Comparison of ENCODE assay signal across 9 cellular contexts in the genomic region with DNA sequence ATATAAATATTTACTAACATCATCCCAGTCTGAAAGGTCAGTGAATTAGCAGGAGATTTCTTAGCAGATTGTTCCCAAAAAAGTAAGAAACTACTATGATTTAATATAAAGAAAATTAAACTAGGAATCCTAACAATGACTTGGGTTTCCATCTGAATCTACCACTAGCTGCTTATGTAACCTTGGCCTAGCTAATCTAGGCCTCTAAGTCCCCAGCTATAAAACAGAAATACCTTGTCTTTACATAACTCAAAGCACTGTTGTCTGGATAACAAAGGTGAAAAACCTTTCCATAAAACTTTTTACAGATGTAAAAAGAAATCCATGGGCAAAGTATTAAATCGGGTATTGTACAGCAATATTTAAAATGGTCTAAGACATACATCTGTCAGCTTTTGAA. TPM values are rescaled to one million over a fixed set of nuclear protein-coding genes. Genes with fewer than 3 reads are reported as not detected.
DNase-seq lines count a peak whose midpoint lies in the region; ATAC-seq, FAIRE-seq and TF ChIP-seq lines count a peak whose summit lies in the region.
"Had no signal": no experiment of that assay in that cellular context is flagged by ENCODE, and none has a peak within 500 bp of the region (broad histone marks: within the 10 kb centered on the region; RNA-seq: fewer than 3 reads in every experiment).

No MANE protein-coding gene starts in this region.

- H3K4me3 ChIP-seq in HUES48 (ENCODE audit: low read depth, low read length) (0 out of 2 replicates have a peak overlapping the region, but pooled peaks have one; percentile 91), keratinocyte (ENCODE audit: control insufficient read depth in 2 of 3, extremely low read depth in 1 of 3, insufficient read depth in 2 of 3, low read depth in 1 of 3, low read length in 3 of 3) (peak overlapping the region in 2 of 3 experiments; percentile 70 to 84), stomach (peak overlapping the region in 1 of 4 donors; percentile 79)

- intact Hi-C loops in stomach (cut with DNase I; ENCODE audit: low total_unique reads), result no loop called here

- peak overlapping the region; percentile 27 for H3K27ac Mint-ChIP-seq in activated naive CD8-positive, alpha-beta T cell treated with anti-CD3 and anti-CD28 coated beads, Interleukin-2, amount 50 U/mL, for 24 hours

- peaks cover 39% of the 10 kb centered on the region for H3K4me1 ChIP-seq in HUES48 (ENCODE audit: control insufficient read depth, insufficient read depth, low read length)
- peaks cover 35% of the 10 kb centered on the region for H3K4me1 ChIP-seq in keratinocyte (ENCODE audit: control insufficient read depth, extremely low read depth, insufficient read depth, low read length)
- H3K4me1 ChIP-seq in stomach, result peaks cover 40 to 84% (median 59%) of the 10 kb centered on the region in 4 donors

- peaks cover 8% of the 10 kb centered on the region for H4K20me1 ChIP-seq in keratinocyte (ENCODE audit: control insufficient read depth, extremely low read depth, insufficient read depth, low read length)

- no peak overlapping the region for H2AFZ ChIP-seq in keratinocyte (ENCODE audit: control insufficient read depth, low read length)

- H3K36me3 ChIP-seq in HUES48 (ENCODE audit: control insufficient read depth, insufficient read depth, low read length) (no peaks in the 10 kb centered on the region), keratinocyte (ENCODE audit: control insufficient read depth in 2 of 2, extremely low read depth in 1 of 2, insufficient read depth in 2 of 2, low read length in 2 of 2) (peaks cover 0 to 8% of the 10 kb centered on the region in 2 experiments), stomach (no peaks in the 10 kb centered on the region)

- no peaks in the 10 kb centered on the region for H3K9me1 ChIP-seq in keratinocyte (ENCODE audit: control insufficient read depth, extremely low read depth, insufficient read depth, low read length)

- TF ChIP-seq POLR2A in stomach (IDR thresholded peaks at IDR 0.05) (no peak), H54 (IDR thresholded peaks at IDR 0.05; ENCODE audit: low read depth, low read length) (no peak)

- H3K9me3 ChIP-seq in HUES48 (ENCODE audit: control insufficient read depth, insufficient read depth, low read length), result no peaks in the 10 kb centered on the region
- no peaks in the 10 kb centered on the region for H3K9me3 ChIP-seq in keratinocyte (ENCODE audit: control insufficient read depth, low read depth, low read length)
- no peaks in the 10 kb centered on the region for H3K9me3 ChIP-seq in stomach

- peak overlapping the region; percentile 97 for H3K4me3 Mint-ChIP-seq in activated naive CD8-positive, alpha-beta T cell treated with anti-CD3 and anti-CD28 coated beads, Interleukin-2, amount 50 U/mL, for 24 hours

- H3K27ac ChIP-seq in HUES48 (ENCODE audit: low read depth, low read length) (no peak overlapping the region), keratinocyte (ENCODE audit: control insufficient read depth, insufficient read depth, low read length) (peak overlapping the region; percentile 97), stomach (peak overlapping the region in 4 of 5 donors; percentile 94 to 100 (median 98))

- peaks cover 77% of the 10 kb centered on the region for H3K4me1 Mint-ChIP-seq in activated naive CD8-positive, alpha-beta T cell treated with anti-CD3 and anti-CD28 coated beads, Interleukin-2, amount 50 U/mL, for 24 hours

- FAIRE-seq in keratinocyte (lab: Jason Lieb, UNC), result no peak
- no peak for FAIRE-seq in H54 (lab: Jason Lieb, UNC)

- dilution Hi-C loops in keratinocyte (cut with MboI; ENCODE audit: extremely low pct_ligation_motif_present, low sequenced_read_pairs), result no loop called here

- H3K9me3 Mint-ChIP-seq in activated naive CD8-positive, alpha-beta T cell treated with anti-CD3 and anti-CD28 coated beads, Interleukin-2, amount 50 U/mL, for 24 hours, result no peaks in the 10 kb centered on the region

- H3K9ac ChIP-seq in HUES48 (ENCODE audit: low read depth, low read length) (no peak overlapping the region), keratinocyte (ENCODE audit: control insufficient read depth, extremely low read depth, insufficient read depth, low read length) (peak overlapping the region; percentile 29)

- peaks cover 77% of the 10 kb centered on the region for H3K79me2 ChIP-seq in keratinocyte (ENCODE audit: control insufficient read depth, insufficient read depth, low read length)

- H3K4me2 ChIP-seq in keratinocyte (ENCODE audit: control insufficient read depth, extremely low read depth, insufficient read depth, low read depth, low read length), result peak overlapping the region; percentile 73

- H3K27me3 ChIP-seq in HUES48 (ENCODE audit: control insufficient read depth, insufficient read depth, low read length) (no peaks in the 10 kb centered on the region), keratinocyte (ENCODE audit: control insufficient read depth, extremely low read depth, insufficient read depth, low read length) (no peaks in the 10 kb centered on the region), stomach (no peaks in the 10 kb centered on the region)

- no peak for DNase-seq in activated naive CD8-positive, alpha-beta T cell treated with anti-CD3 and anti-CD28 coated beads, Interleukin-2, amount 50 U/mL, for 24 hours
- DNase-seq in keratinocyte (ENCODE audit: low read depth, low spot score), result no peak
- DNase-seq in stomach, result no peak
- no peak for DNase-seq in ureter (ENCODE audit: low spot score)
- no peak for DNase-seq in H54 (ENCODE audit: insufficient read length, low spot score)
- DNase-seq: kidney glomerular epithelial cell, NCI-H526 treated with DMSO at 0.1 percent for 48 hours had no signal

- no peak for TF ChIP-seq EP300 in stomach (IDR thresholded peaks at IDR 0.05)

- peaks cover 4% of the 10 kb centered on the region for H3K36me3 Mint-ChIP-seq in activated naive CD8-positive, alpha-beta T cell treated with anti-CD3 and anti-CD28 coated beads, Interleukin-2, amount 50 U/mL, for 24 hours (ENCODE audit: low read depth)

- WGBS in stomach, 5 donors, result 67 to 80% (median 70%) methylated on average over 1 of the region's 1 CpG

- no peaks in the 10 kb centered on the region for H3K27me3 Mint-ChIP-seq in activated naive CD8-positive, alpha-beta T cell treated with anti-CD3 and anti-CD28 coated beads, Interleukin-2, amount 50 U/mL, for 24 hours

- no peak for ATAC-seq in activated naive CD8-positive, alpha-beta T cell treated with anti-CD3 and anti-CD28 coated beads, Interleukin-2, amount 50 U/mL, for 24 hours
- no peak for ATAC-seq in GM18517 (IDR thresholded peaks at IDR 0.05; ENCODE audit: unreplicated experiment)

- no peak for TF ChIP-seq CTCF in keratinocyte (optimal IDR thresholded peaks at IDR 0.05 in 1 of 3, IDR thresholded peaks at IDR 0.05 in 1 of 3, conservative IDR thresholded peaks at IDR 0.05 in 1 of 3; ENCODE audit: extremely low read depth in 1 of 3, insufficient read depth in 2 of 3, low read length in 3 of 3)
- TF ChIP-seq CTCF in stomach (IDR thresholded peaks at IDR 0.05), result no peak

RNA-seq across cellular contexts. Expression of a gene that starts 3.0 kb away (rescaled TPM):
- polyA plus RNA-seq in keratinocyte (38.9 to 63.1 TPM (median 50.4 TPM) in 3 replicates), stomach (10 to 100 TPM; 36.4 to 75.5 (median 44.3) TPM)
- polyA plus RNA-seq in keratinocyte (2011; ENCODE audit: low read depth), result 58.7 TPM
- 33.6 and 66.5 TPM in 2 replicates for polyA plus RNA-seq in keratinocyte (2011; cell fraction: cytosol; rRNA removed)
- polyA plus RNA-seq in keratinocyte (2011; cell fraction: nucleus; rRNA removed), result 57.7 and 69.8 TPM in 2 replicates
- 32.3 and 46.8 TPM in 2 replicates for polyA plus RNA-seq in keratinocyte (2012; ENCODE audit: low replicate concordance)
- 33.0 to 79.0 TPM (median 57.3 TPM) in 3 replicates for polyA minus RNA-seq in keratinocyte
- 47.8 TPM for polyA minus RNA-seq in keratinocyte (2011; cell fraction: cytosol; rRNA and poly(A)+ RNA removed)
- 49.9 and 80.8 TPM in 2 replicates for polyA minus RNA-seq in keratinocyte (2011; cell fraction: nucleus; rRNA and poly(A)+ RNA removed)
- total RNA-seq in stomach (100 to 1,000 TPM in 3 of 5 donors, 10 to 100 TPM in 2; 15.6 to 196 (median 108) TPM), ureter (110 TPM)

RNA-seq across cellular contexts. Expression of a gene that starts 29.4 kb away (rescaled TPM):
- 15.6 to 36.6 TPM (median 33.4 TPM) in 3 replicates for polyA plus RNA-seq in keratinocyte
- 12.9 TPM for polyA plus RNA-seq in keratinocyte (2011; ENCODE audit: low read depth)
- polyA plus RNA-seq in keratinocyte (2011; cell fraction: cytosol; rRNA removed), result 24.8 and 46.1 TPM in 2 replicates
- polyA plus RNA-seq in keratinocyte (2011; cell fraction: nucleus; rRNA removed), result 20.5 and 26.7 TPM in 2 replicates
- 31.5 and 34.6 TPM in 2 replicates for polyA plus RNA-seq in keratinocyte (2012; ENCODE audit: low replicate concordance)
- polyA minus RNA-seq in keratinocyte, result 1.9 to 9.4 TPM (median 4.4 TPM) in 3 replicates
- 8.1 TPM for polyA minus RNA-seq in keratinocyte (2011; cell fraction: cytosol; rRNA and poly(A)+ RNA removed)
- 3.4 and 5.0 TPM in 2 replicates for polyA minus RNA-seq in keratinocyte (2011; cell fraction: nucleus; rRNA and poly(A)+ RNA removed)
- total RNA-seq in stomach, result 10 to 100 TPM; 18.7 to 49.6 (median 25.2) TPM
- polyA plus RNA-seq in stomach, result 10 to 100 TPM; 55.5 to 86.1 (median 55.7) TPM
- total RNA-seq in ureter, result 42.7 TPM

RNA-seq across cellular contexts. Expression of a gene that starts 50.7 kb away (rescaled TPM):
- polyA plus RNA-seq in keratinocyte (0.58 to 1.2 TPM (median 1.1 TPM) in 3 replicates), stomach (1 to 10 TPM; 2.1 to 2.8 (median 2.7) TPM)
- 0.37 TPM for polyA plus RNA-seq in keratinocyte (2011; ENCODE audit: low read depth)
- polyA plus RNA-seq in keratinocyte (2011; cell fraction: cytosol; rRNA removed), result 0.64 and 1.1 TPM in 2 replicates
- polyA plus RNA-seq in keratinocyte (2011; cell fraction: nucleus; rRNA removed), result 0.33 and 0.88 TPM in 2 replicates
- 0.83 and 1.3 TPM in 2 replicates for polyA plus RNA-seq in keratinocyte (2012; ENCODE audit: low replicate concordance)
- 0.20 to 0.54 TPM (median 0.43 TPM) in 3 replicates for polyA minus RNA-seq in keratinocyte
- not detected for polyA minus RNA-seq in keratinocyte (2011; cell fraction: cytosol; rRNA and poly(A)+ RNA removed)
- polyA minus RNA-seq in keratinocyte (2011; cell fraction: nucleus; rRNA and poly(A)+ RNA removed), result 0.54 TPM in 1 of 2 replicates, not detected in the other
- total RNA-seq in stomach (1 to 10 TPM in 2 of 5 donors, not detected in 3; 3.3 to 8.4 TPM), ureter (18.6 TPM)
